9 cellular contexts compared by ENCODE assay signal in genomic region chr10:103472005-103472404, GRCh38. TPM values are rescaled to one million over a fixed set of nuclear protein-coding genes. Genes with fewer than 3 reads are reported as not detected.
A peak's percentile ranks its signal among the peaks of the same experiment; 100 is the strongest.
DNase-seq lines count a peak whose midpoint lies in the region; ATAC-seq, FAIRE-seq and TF ChIP-seq lines count a peak whose summit lies in the region.
"Had no signal": no experiment of that assay in that cellular context is flagged by ENCODE, and none has a peak within 500 bp of the region (broad histone marks: within the 10 kb centered on the region; RNA-seq: fewer than 3 reads in every experiment).

No MANE protein-coding gene starts in this region.

- CTCF ChIA-PET in OCI-LY7 (lab: Charles Lee; ENCODE audit: unreplicated experiment): interaction anchor here (0.5 to 0.6 kb wide), 2 partner anchors 56 to 58 kb away, joined by 3 read pairs; no protein-coding TSS in a partner anchor

- H2AFZ ChIP-seq in OCI-LY7 (ENCODE audit: low read length): peak overlapping the region; percentile 13; the same call in 1 of the 2 replicates

- ATAC-seq in GM21723 (IDR thresholded peaks at IDR 0.05; ENCODE audit: unreplicated experiment): peak; percentile 28

- no TSS peak for BruUV-seq in OCI-LY7 (replicated peaks; lab: Mats Ljungman, UMichigan)

- no peaks in the 10 kb centered on the region for H4K20me1 ChIP-seq in OCI-LY7 (ENCODE audit: insufficient read depth, low read length)

- intact Hi-C loops in OCI-LY7 (cut with micrococcal nuclease; ENCODE audit: unreplicated experiment) (no loop called here), tibial artery (cut with DNase I; ENCODE audit: low total_unique reads) (no loop called here)

- H3K4me3 ChIP-seq in OCI-LY7 (ENCODE audit: low read depth, low read length, poor library complexity, severe bottlenecking): peak overlapping the region; percentile 55
- H3K4me3 ChIP-seq in mucosa of rectum (ENCODE audit: low read length in 2 of 2): no peak overlapping the region
- no peak overlapping the region for H3K4me3 ChIP-seq in tibial artery

- TF ChIP-seq CTCF in OCI-LY7 (conservative IDR thresholded peaks at IDR 0.05; ENCODE audit: low read length) (no peak), tibial artery (IDR thresholded peaks at IDR 0.05) (no peak)

- H3K9ac ChIP-seq in mucosa of rectum (ENCODE audit: low read depth in 1 of 2, low read length in 2 of 2): no peak overlapping the region

- H3K4me1 ChIP-seq in OCI-LY7 (ENCODE audit: insufficient read depth, low read length, poor library complexity, severe bottlenecking): peaks cover 77% of the 10 kb centered on the region
- H3K4me1 ChIP-seq in mucosa of rectum (ENCODE audit: control insufficient read depth in 2 of 2, insufficient read depth in 2 of 2, low read length in 2 of 2): peaks cover 4 to 8% of the 10 kb centered on the region in 2 donors
- no peaks in the 10 kb centered on the region for H3K4me1 ChIP-seq in tibial artery

- no peaks in the 10 kb centered on the region for H3K36me3 ChIP-seq in OCI-LY7 (ENCODE audit: insufficient read depth, low read length)
- H3K36me3 ChIP-seq in mucosa of rectum (ENCODE audit: control insufficient read depth in 2 of 2, insufficient read depth in 2 of 2, low read length in 2 of 2): no peaks in the 10 kb centered on the region
- no peaks in the 10 kb centered on the region for H3K36me3 ChIP-seq in tibial artery

- H3K27ac ChIP-seq in OCI-LY7 (ENCODE audit: low read depth, low read length, poor library complexity, severe bottlenecking) (peak overlapping the region; percentile 91), mucosa of rectum (ENCODE audit: low read depth in 2 of 2, low read length in 2 of 2) (peak overlapping the region; percentile 17 to 76), tibial artery (no peak overlapping the region)

- peak overlapping the region; percentile 72 for H3K4me2 ChIP-seq in OCI-LY7 (ENCODE audit: low read length)

- no peak for DNase-seq in GM12892 (ENCODE audit: insufficient read length)
- DNase-seq in OCI-LY7 (ENCODE audit: low spot score): peak; percentile 71
- DNase-seq in NCI-H146 treated with DMSO at 0.1 percent for 48 hours (lab: John Stamatoyannopoulos, UW; ENCODE audit: unreplicated experiment): no peak
- DNase-seq in tibial artery: no peak
- no peak for DNase-seq in NCI-H82 (lab: John Stamatoyannopoulos, UW)
- no peak for DNase-seq in cerebellum (ENCODE audit: low spot score)

- no peaks in the 10 kb centered on the region for H3K27me3 ChIP-seq in mucosa of rectum (ENCODE audit: control insufficient read depth in 2 of 2, insufficient read depth in 2 of 2, low read length in 2 of 2)
- H3K27me3 ChIP-seq in tibial artery: peaks cover 0 to 11% of the 10 kb centered on the region in 2 donors

- H3K9me3 ChIP-seq in OCI-LY7 (ENCODE audit: low read length) (no peaks in the 10 kb centered on the region), mucosa of rectum (ENCODE audit: control insufficient read depth in 2 of 2, low read length in 2 of 2) (no peaks in the 10 kb centered on the region), tibial artery (no peaks in the 10 kb centered on the region)

- TF ChIP-seq POLR2A in GM12892 (IDR thresholded peaks at IDR 0.05; ENCODE audit: low read depth, low read length): peak; percentile 54

- POLR2A ChIA-PET in OCI-LY7 (lab: Charles Lee): interaction anchor here (0.7 to 1.1 kb wide), 4 partner anchors 9 to 289 kb away, joined by 3 to 4 read pairs (median 3); no protein-coding TSS in a partner anchor

- no peaks in the 10 kb centered on the region for H3K9me2 ChIP-seq in OCI-LY7 (ENCODE audit: insufficient read depth, low read length)

- no peaks in the 10 kb centered on the region for H3K79me2 ChIP-seq in OCI-LY7 (ENCODE audit: insufficient read depth, low read depth, low read length)

- peak; percentile 91 for FAIRE-seq in GM12892 (lab: Jason Lieb, UNC)

RNA-seq across cellular contexts. Expression of gene CALHM3, which starts 7.0 kb away (rescaled TPM):
- polyA plus RNA-seq in GM12892 (2012; ENCODE audit: missing spikeins): 0.47 TPM
- 0.26 TPM in 1 of 2 replicates, not detected in the other for total RNA-seq in OCI-LY7 (2014; rRNA removed; shearing (Covaris generic))
- total RNA-seq in OCI-LY7 (2022) (not detected in 2 replicates), cerebellum (not detected)
- total RNA-seq: HT1080 had no signal

RNA-seq across cellular contexts. Expression of gene CALHM1, which starts 13.3 kb away (rescaled TPM):
- polyA plus RNA-seq in GM12892 (2012; ENCODE audit: missing spikeins): 0.53 TPM
- not detected in 2 replicates for total RNA-seq in OCI-LY7 (2014; rRNA removed; shearing (Covaris generic))
- total RNA-seq in OCI-LY7 (2022) (0.13 and 0.18 TPM in 2 replicates), cerebellum (not detected)
- total RNA-seq: HT1080 had no signal

RNA-seq across cellular contexts. Expression of gene CALHM2, which starts 19.8 kb away (rescaled TPM):
- polyA plus RNA-seq in GM12892 (2012; ENCODE audit: missing spikeins): 11.5 TPM
- total RNA-seq in OCI-LY7 (2014; rRNA removed; shearing (Covaris generic)): not detected in 2 replicates
- total RNA-seq in OCI-LY7 (2022) (not detected in 2 replicates), cerebellum (4.9 TPM)
- total RNA-seq: HT1080 had no signal

RNA-seq across cellular contexts. Expression of gene NEURL1, which starts 21.5 kb away (rescaled TPM):
- polyA plus RNA-seq in GM12892 (2012; ENCODE audit: missing spikeins): 0.36 TPM
- 0.46 and 0.47 TPM in 2 replicates for total RNA-seq in OCI-LY7 (2014; rRNA removed; shearing (Covaris generic))
- total RNA-seq in OCI-LY7 (2022) (not detected in 2 replicates), cerebellum (16.8 TPM)
- total RNA-seq: HT1080 had no signal

Comparison
In these comparisons a context has a peak if more than half of its experiments do, and no peak if none do; other contexts are left out.
1. H3K27ac ChIP-seq: peak in OCI-LY7 (single experiment) and mucosa of rectum (2 of 2); none in tibial artery (0 of 2).